Comparison of ENCODE assay signal across 9 cellular contexts in the genomic region with DNA sequence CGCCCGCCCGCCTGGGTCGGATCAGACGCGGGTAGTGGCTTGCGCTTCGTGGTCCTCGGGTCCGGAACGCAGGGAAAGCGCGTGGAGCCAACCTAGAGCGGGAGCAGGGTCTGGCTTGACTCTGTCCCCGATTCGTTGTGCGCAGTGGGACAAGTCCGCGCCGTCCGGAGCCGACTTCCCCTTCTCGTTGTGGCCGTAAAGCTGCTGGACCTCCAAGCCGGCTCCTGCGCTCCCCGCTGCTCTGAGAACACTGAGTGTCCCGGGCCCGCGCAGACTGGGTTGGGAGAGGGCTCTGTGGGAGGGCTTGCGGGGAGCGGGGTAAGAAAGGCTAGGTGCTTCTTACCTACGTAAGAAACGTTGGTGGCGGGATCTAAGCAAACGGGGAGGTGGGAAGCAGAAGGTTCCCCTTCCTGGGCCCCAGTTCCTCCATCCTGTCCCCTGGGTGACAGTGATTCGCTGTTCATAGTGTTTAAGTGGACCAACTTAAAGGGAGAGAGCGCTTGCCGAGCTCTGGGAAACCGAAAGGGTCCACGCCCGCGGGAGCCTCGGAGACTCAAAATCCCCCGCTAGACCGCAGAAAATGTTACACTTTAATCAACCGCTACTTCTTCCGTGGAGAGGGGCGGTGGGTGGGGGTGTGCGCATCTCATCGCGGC. TPM values are rescaled to one million over a fixed set of nuclear protein-coding genes. Genes with fewer than 3 reads are reported as not detected.
DNase-seq lines count a peak whose midpoint lies in the region; ATAC-seq and TF ChIP-seq lines count a peak whose summit lies in the region.
"Had no signal": no experiment of that assay in that cellular context is flagged by ENCODE, and none has a peak within 500 bp of the region (broad histone marks: within the 10 kb centered on the region; RNA-seq: fewer than 3 reads in every experiment).

No MANE protein-coding gene starts in this region.

- peaks cover 72% of the 10 kb centered on the region for H3K27me3 ChIP-seq in WERI-Rb-1 (ENCODE audit: insufficient read depth, low read depth, severe bottlenecking)

- DNase-seq in ELF-1 (ENCODE audit: low read depth, low spot score) (peak; percentile 43), WERI-Rb-1 (peak; percentile 40), glutamatergic neuron (no peak), retina (peak; percentile 67), SHP77 treated with DMSO at 0.1 percent for 48 hours (lab: John Stamatoyannopoulos, UW) (no peak), NCI-H146 treated with DMSO at 0.1 percent for 48 hours (lab: John Stamatoyannopoulos, UW; ENCODE audit: unreplicated experiment) (no peak)
- no peak for DNase-seq in stimulated activated CD8-positive, alpha-beta memory T cell treated with anti-CD3 and anti-CD28 coated beads, Interleukin-4, amount 100 ng/mL, for 48 hours

- peak overlapping the region; percentile 49 for H3K4me3 Mint-ChIP-seq in glutamatergic neuron (ENCODE audit: unreplicated experiment)

- peak overlapping the region; percentile 45 for H3K4me3 ChIP-seq in WERI-Rb-1 (ENCODE audit: low read depth, low read length)
- H3K4me3 ChIP-seq: body of pancreas had no signal

- peaks cover 35% of the 10 kb centered on the region for H3K27me3 Mint-ChIP-seq in glutamatergic neuron (ENCODE audit: unreplicated experiment)

- H3K36me3 Mint-ChIP-seq in glutamatergic neuron (ENCODE audit: unreplicated experiment) = peaks cover 10% of the 10 kb centered on the region

- no peak for TF ChIP-seq CTCF in WERI-Rb-1 (IDR thresholded peaks at IDR 0.05; ENCODE audit: low read depth, low read length)
- TF ChIP-seq CTCF in glutamatergic neuron (IDR thresholded peaks at IDR 0.05; ENCODE audit: partially characterized antibody, unreplicated experiment) = no peak

- no peak overlapping the region for H3K27ac Mint-ChIP-seq in glutamatergic neuron (ENCODE audit: unreplicated experiment)

- H3K4me1 Mint-ChIP-seq in glutamatergic neuron (ENCODE audit: low read depth, unreplicated experiment) = no peaks in the 10 kb centered on the region

- no peaks in the 10 kb centered on the region for H3K9me3 ChIP-seq in WERI-Rb-1 (ENCODE audit: severe bottlenecking)
- H3K9me3 ChIP-seq: body of pancreas had no signal

- no peaks in the 10 kb centered on the region for H3K36me3 ChIP-seq in WERI-Rb-1

- H3K9me3 Mint-ChIP-seq in glutamatergic neuron (ENCODE audit: unreplicated experiment) = peaks cover 6% of the 10 kb centered on the region

- H3K27ac ChIP-seq in WERI-Rb-1 = no peak overlapping the region
- H3K27ac ChIP-seq: body of pancreas had no signal

- no peak for ATAC-seq in HG02870 (IDR thresholded peaks at IDR 0.05; ENCODE audit: unreplicated experiment)
- ATAC-seq: body of pancreas had no signal

RNA-seq across cellular contexts. Expression of gene FOXE1, which starts 4.3 kb away (rescaled TPM):
- not detected for total RNA-seq in glutamatergic neuron (ENCODE audit: unreplicated experiment)
- total RNA-seq: body of pancreas had no signal

Comparison
In these comparisons a context has a peak if more than half of its experiments do, and no peak if none do; other contexts are left out.
1. DNase-seq: peak in ELF-1 (single experiment), WERI-Rb-1 (single experiment) and retina (single experiment); none in glutamatergic neuron (single experiment), SHP77 treated with DMSO at 0.1 percent for 48 hours (single experiment), NCI-H146 treated with DMSO at 0.1 percent for 48 hours (single experiment) and stimulated activated CD8-positive, alpha-beta memory T cell treated with anti-CD3 and anti-CD28 coated beads, Interleukin-4, amount 100 ng/mL, for 48 hours (single experiment).